ENCODE assay signal across 12 cellular contexts in genomic region chr11:8934735-8935478, GRCh38. TPM values are rescaled to one million over a fixed set of nuclear protein-coding genes. Genes with fewer than 3 reads are reported as not detected.
A peak's percentile ranks its signal among the peaks of the same experiment; 100 is the strongest.
DNase-seq lines count a peak whose midpoint lies in the region; ATAC-seq and TF ChIP-seq lines count a peak whose summit lies in the region.
"Had no signal": no experiment of that assay in that cellular context is flagged by ENCODE, and none has a peak within 500 bp of the region (broad histone marks: within the 10 kb centered on the region; RNA-seq: fewer than 3 reads in every experiment).

No MANE protein-coding gene starts in this region.

- H3K4me3 ChIP-seq in epithelial cell of esophagus (ENCODE audit: low read length) (peak overlapping the region; percentile 0), trophoblast cell (ENCODE audit: low read depth, low read length) (no peak overlapping the region), vagina (no peak overlapping the region)
- H3K4me3 ChIP-seq: mucosa of descending colon, stomach had no signal

- no peak overlapping the region for H2BK5ac ChIP-seq in trophoblast cell (ENCODE audit: low read depth, low read length, poor library complexity)

- H2AK5ac ChIP-seq in trophoblast cell (ENCODE audit: low read length): no peak overlapping the region

- H3K79me1 ChIP-seq in trophoblast cell (ENCODE audit: low read length): no peaks in the 10 kb centered on the region

- intact Hi-C loops in vagina (cut with DNase I): no loop called here

- no peak overlapping the region for H4K91ac ChIP-seq in trophoblast cell (ENCODE audit: low read depth, low read length)

- H2BK120ac ChIP-seq in trophoblast cell (ENCODE audit: insufficient read depth, low read length, poor library complexity): no peak overlapping the region

- H2BK12ac ChIP-seq in trophoblast cell (ENCODE audit: low read length): no peak overlapping the region

- no peaks in the 10 kb centered on the region for H3K9me3 ChIP-seq in trophoblast cell (ENCODE audit: insufficient read depth, low read depth, low read length)
- no peaks in the 10 kb centered on the region for H3K9me3 ChIP-seq in vagina
- H3K9me3 ChIP-seq: mucosa of descending colon, stomach had no signal

- no peak overlapping the region for H3K14ac ChIP-seq in trophoblast cell (ENCODE audit: low read length)

- H3K27me3 ChIP-seq in trophoblast cell (ENCODE audit: insufficient read depth, low read length): no peaks in the 10 kb centered on the region
- no peaks in the 10 kb centered on the region for H3K27me3 ChIP-seq in vagina
- H3K27me3 ChIP-seq: stomach had no signal

- no peaks in the 10 kb centered on the region for H3K79me2 ChIP-seq in trophoblast cell (ENCODE audit: control insufficient read depth, insufficient read depth, low read length, poor library complexity)

- no peak for TF ChIP-seq CTCF in epithelial cell of esophagus (IDR thresholded peaks at IDR 0.05; ENCODE audit: insufficient read depth, low read depth, low read length, missing control alignments)
- TF ChIP-seq CTCF in vagina (IDR thresholded peaks at IDR 0.05): no peak

- H3K4me2 ChIP-seq in trophoblast cell (ENCODE audit: low read length): no peak overlapping the region

- H3K18ac ChIP-seq in trophoblast cell (ENCODE audit: low read length): no peak overlapping the region

- H2AFZ ChIP-seq in trophoblast cell (ENCODE audit: insufficient read depth, low read length, poor library complexity): no peak overlapping the region

- WGBS in trophoblast cell (ENCODE audit: extremely low coverage, insufficient coverage, insufficient read length): no CpG with 5 or more reads among the region's 14 CpGs

- no peak overlapping the region for H3K23ac ChIP-seq in trophoblast cell (ENCODE audit: low read length)

- ATAC-seq in GM21381 (IDR thresholded peaks at IDR 0.05; ENCODE audit: unreplicated experiment): no peak
- ATAC-seq: mucosa of descending colon had no signal

- H3K36me3 ChIP-seq in trophoblast cell (ENCODE audit: control insufficient read depth in 1 of 2, insufficient read depth in 2 of 2, low read length in 2 of 2) (no peaks in the 10 kb centered on the region), vagina (no peaks in the 10 kb centered on the region)
- H3K36me3 ChIP-seq: stomach had no signal

- H3K27ac ChIP-seq in trophoblast cell (ENCODE audit: low read depth, low read length) (no peak overlapping the region), vagina (no peak overlapping the region)
- H3K27ac ChIP-seq: stomach had no signal

- H3K9ac ChIP-seq in trophoblast cell (ENCODE audit: low read length): no peak overlapping the region

- TF ChIP-seq POLR2A in vagina (IDR thresholded peaks at IDR 0.05): no peak

- DNase-seq in ELR (ENCODE audit: low read depth) (peak; percentile 89), RKO (ENCODE audit: low spot score) (peak; percentile 57), epithelial cell of esophagus (ENCODE audit: low read depth) (peak; percentile 73), trophoblast cell (peak; percentile 64), vagina (ENCODE audit: extremely low spot score in 2 of 2) (no peak)
- DNase-seq in activated CD4-positive, alpha-beta T cell treated with anti-CD3 and anti-CD28 coated beads for 4 hours: no peak
- DNase-seq in effector CD8-positive, alpha-beta T cell (lab: John Stamatoyannopoulos, UW): no peak
- DNase-seq: foreskin melanocyte, mucosa of descending colon, NCI-H1694 treated with DMSO at 0.1 percent for 48 hours, stomach had no signal

- H3K4me1 ChIP-seq in trophoblast cell (ENCODE audit: control insufficient read depth in 1 of 2, insufficient read depth in 2 of 2, low read length in 2 of 2): peaks cover 4 to 11% of the 10 kb centered on the region in 2 experiments
- H3K4me1 ChIP-seq in vagina: no peaks in the 10 kb centered on the region
- H3K4me1 ChIP-seq: stomach had no signal

- H4K12ac ChIP-seq in trophoblast cell (ENCODE audit: low read depth, low read length): no peak overlapping the region

- no peak overlapping the region for H3K4ac ChIP-seq in trophoblast cell (ENCODE audit: low read depth, low read length)

- no peak overlapping the region for H4K8ac ChIP-seq in trophoblast cell (ENCODE audit: low read depth, low read length)

RNA-seq across cellular contexts. Expression of gene C11orf16, which starts 2.2 kb away (rescaled TPM):
- not detected in 2 replicates for polyA plus RNA-seq in trophoblast cell (2013)
- not detected for total RNA-seq in vagina
- total RNA-seq: mucosa of descending colon, stomach had no signal
- polyA plus RNA-seq: stomach had no signal

RNA-seq across cellular contexts. Expression of gene ASCL3, which starts 7.9 kb away (rescaled TPM):
- not detected in 2 replicates for polyA plus RNA-seq in trophoblast cell (2013)
- total RNA-seq in vagina: not detected
- total RNA-seq: mucosa of descending colon had no signal
- polyA plus RNA-seq: stomach had no signal

RNA-seq across cellular contexts. Expression of gene AKIP1, which starts 23.9 kb away (rescaled TPM):
- 11.8 and 12.2 TPM in 2 replicates for polyA plus RNA-seq in trophoblast cell (2013)
- total RNA-seq in vagina: 16.7 TPM

RNA-seq across cellular contexts. Expression of gene TMEM9B, which starts 29.3 kb away (rescaled TPM):
- polyA plus RNA-seq in trophoblast cell (2013): 19.3 and 19.7 TPM in 2 replicates
- total RNA-seq in vagina: 26.8 TPM

Comparison
In these comparisons a context has a peak if more than half of its experiments do, and no peak if none do; other contexts are left out.
1. DNase-seq: peak in ELR (single experiment), RKO (single experiment), epithelial cell of esophagus (single experiment) and trophoblast cell (2 of 2); none in activated CD4-positive, alpha-beta T cell treated with anti-CD3 and anti-CD28 coated beads for 4 hours (0 of 2), effector CD8-positive, alpha-beta T cell (single experiment) and vagina (0 of 2).